7 cellular contexts compared by ENCODE assay signal in genomic region chr10:5547934-5548660, GRCh38. TPM values are rescaled to one million over a fixed set of nuclear protein-coding genes. Genes with fewer than 3 reads are reported as not detected.
DNase-seq lines count a peak whose midpoint lies in the region; ATAC-seq and TF ChIP-seq lines count a peak whose summit lies in the region.

No MANE protein-coding gene starts in this region.

- H3K27ac Mint-ChIP-seq in activated T-helper 17 cell treated with anti-CD3 and anti-CD28 coated beads, Interleukin-2, amount 50 U/mL, for 72 hours = no peak overlapping the region

- in situ Hi-C loops in astrocyte of the spinal cord (cut with HindIII; ENCODE audit: low sequenced_read_pairs) = no loop called here

- H3K36me3 ChIP-seq in MG63 = no peaks in the 10 kb centered on the region
- no peaks in the 10 kb centered on the region for H3K36me3 ChIP-seq in tibial artery

- H3K27me3 Mint-ChIP-seq in activated T-helper 17 cell treated with anti-CD3 and anti-CD28 coated beads, Interleukin-2, amount 50 U/mL, for 72 hours = no peaks in the 10 kb centered on the region

- peaks cover 6 to 90% (median 63%) of the 10 kb centered on the region in 4 donors for H3K4me1 ChIP-seq in tibial artery

- H3K4me3 Mint-ChIP-seq in activated T-helper 17 cell treated with anti-CD3 and anti-CD28 coated beads, Interleukin-2, amount 50 U/mL, for 72 hours = no peak overlapping the region

- no peaks in the 10 kb centered on the region for H3K9me3 Mint-ChIP-seq in activated T-helper 17 cell treated with anti-CD3 and anti-CD28 coated beads, Interleukin-2, amount 50 U/mL, for 72 hours

- H3K4me1 Mint-ChIP-seq in activated T-helper 17 cell treated with anti-CD3 and anti-CD28 coated beads, Interleukin-2, amount 50 U/mL, for 72 hours = peaks cover 16% of the 10 kb centered on the region

- ATAC-seq in left colon = peak; percentile 43
- no peak for ATAC-seq in activated T-helper 17 cell treated with anti-CD3 and anti-CD28 coated beads, Interleukin-2, amount 50 U/mL, for 72 hours (replicated peaks)

- H3K27ac ChIP-seq in tibial artery = peak overlapping the region; percentile 82 to 90

- H3K9me3 ChIP-seq in MG63 (no peaks in the 10 kb centered on the region; the same call in 1 of the 2 replicates), tibial artery (peaks cover 0 to 6% (median 0%) of the 10 kb centered on the region in 3 donors)

- TF ChIP-seq CTCF in astrocyte of the spinal cord (IDR thresholded peaks at IDR 0.05; ENCODE audit: low read depth, low read length) (no peak), tibial artery (IDR thresholded peaks at IDR 0.05) (no peak)

- H3K36me3 Mint-ChIP-seq in activated T-helper 17 cell treated with anti-CD3 and anti-CD28 coated beads, Interleukin-2, amount 50 U/mL, for 72 hours (ENCODE audit: low read depth) = no peaks in the 10 kb centered on the region

- DNase-seq in MG63 = no peak
- DNase-seq in astrocyte of the spinal cord (ENCODE audit: low read depth, low spot score) = peak; percentile 56
- DNase-seq in left colon = peak; percentile 62 to 70
- peak in 1 of 2 donors; percentile 70 for DNase-seq in tibial artery
- no peak for DNase-seq in NCI-H2081 (lab: John Stamatoyannopoulos, UW)
- DNase-seq in SKM-1 (lab: John Stamatoyannopoulos, UW; ENCODE audit: unreplicated experiment) = no peak

- H3K27me3 ChIP-seq in MG63 = no peaks in the 10 kb centered on the region
- H3K27me3 ChIP-seq in tibial artery = no peaks in the 10 kb centered on the region

- intact Hi-C loops in left colon (cut with DNase I, micrococcal nuclease) = loop anchor here in 1 of 2 donors (5.0 to 10.0 kb wide), 2 partner anchors 67 to 101 kb away; no protein-coding TSS in a partner anchor
- intact Hi-C loops in tibial artery (cut with DNase I; ENCODE audit: low total_unique reads) = no loop called here

- H3K4me3 ChIP-seq in MG63 (peak overlapping the region; percentile 2; the same call in 1 of the 2 replicates), astrocyte of the spinal cord (ENCODE audit: low read depth, low read length) (no peak overlapping the region), tibial artery (peak overlapping the region; percentile 8 to 33)

RNA-seq across cellular contexts. Expression of gene CALML3, which starts 23.3 kb away (rescaled TPM):
- total RNA-seq in MG63 (2014; rRNA removed; shearing (Covaris generic); ENCODE audit: low replicate concordance) = not detected in 2 replicates
- under 1 TPM; 0.08 to 0.09 TPM for total RNA-seq in left colon
- not detected for total RNA-seq in activated T-helper 17 cell treated with anti-CD3 and anti-CD28 coated beads, Interleukin-2, amount 50 U/mL, for 72 hours

RNA-seq across cellular contexts. Expression of gene CALML5, which starts 48.7 kb away (rescaled TPM):
- not detected in 2 replicates for total RNA-seq in MG63 (2014; rRNA removed; shearing (Covaris generic); ENCODE audit: low replicate concordance)
- total RNA-seq in left colon = not detected
- total RNA-seq in activated T-helper 17 cell treated with anti-CD3 and anti-CD28 coated beads, Interleukin-2, amount 50 U/mL, for 72 hours = not detected

Comparison
In these comparisons a context has a peak if more than half of its experiments do, and no peak if none do; other contexts are left out.
1. DNase-seq: peak in astrocyte of the spinal cord (single experiment) and left colon (2 of 2); none in MG63 (single experiment), NCI-H2081 (0 of 2) and SKM-1 (single experiment).